In the genomic region with DNA sequence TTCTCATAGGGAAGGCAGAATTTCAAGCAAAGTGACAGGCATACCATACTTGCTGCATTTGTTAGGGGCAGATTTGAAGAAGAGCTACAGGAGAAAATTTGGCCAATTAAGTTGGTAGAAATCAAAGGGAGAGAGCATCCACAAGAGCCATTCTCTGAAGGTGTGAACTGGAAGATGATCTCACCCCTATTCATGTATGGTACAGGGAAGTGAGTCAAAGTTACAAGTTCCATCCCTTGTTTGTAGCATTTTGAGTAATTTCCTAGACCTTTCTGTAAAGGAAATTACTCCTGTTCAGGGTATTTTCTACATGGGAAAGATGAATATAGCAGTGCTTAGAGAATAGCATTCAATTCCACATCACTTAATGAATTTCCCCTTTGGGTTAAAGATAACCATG, we compare ENCODE assay signal across 23 cellular contexts. TPM values are rescaled to one million over a fixed set of nuclear protein-coding genes. Genes with fewer than 3 reads are reported as not detected.
"Had no signal": no experiment of that assay in that cellular context is flagged by ENCODE, and none has a peak within 500 bp of the region (broad histone marks: within the 10 kb centered on the region; RNA-seq: fewer than 3 reads in every experiment).

No MANE protein-coding gene starts in this region.

- H3K9me3 Mint-ChIP-seq: activated CD4-positive, alpha-beta memory T cell treated with anti-CD3 and anti-CD28 coated beads, Interleukin-2, amount 10 ng/mL, durations not matched to agents 7 days and 5 days; activated naive CD4-positive, alpha-beta T cell treated with anti-CD3 and anti-CD28 coated beads, Interleukin-2, amount 50 U/mL, for 24 hours; central memory CD8-positive, alpha-beta T cell had no signal

- ATAC-seq: body of pancreas, gastroesophageal sphincter, heart right ventricle, left colon, lower lobe of right lung, psoas muscle, right lobe of liver, SK-N-SH treated with all-trans-retinoic acid at 6 μM for 48 hours had no signal

- H3K4me3 ChIP-seq: body of pancreas, gastroesophageal sphincter, heart right ventricle, lower lobe of right lung, psoas muscle, right lobe of liver, smooth muscle cell had no signal

- H3K4me1 Mint-ChIP-seq: neural crest cell had no signal

- H3K27ac Mint-ChIP-seq: activated CD4-positive, alpha-beta memory T cell treated with anti-CD3 and anti-CD28 coated beads, Interleukin-2, amount 10 ng/mL, durations not matched to agents 7 days and 5 days; activated naive CD4-positive, alpha-beta T cell treated with anti-CD3 and anti-CD28 coated beads, Interleukin-2, amount 50 U/mL, for 24 hours had no signal

- H3K27me3 ChIP-seq: body of pancreas, right lobe of liver had no signal

- H3K36me3 ChIP-seq: right lobe of liver had no signal

- H3K4me2 ChIP-seq: smooth muscle cell had no signal

- H3K4me3 Mint-ChIP-seq: activated CD4-positive, alpha-beta memory T cell treated with anti-CD3 and anti-CD28 coated beads, Interleukin-2, amount 10 ng/mL, durations not matched to agents 7 days and 5 days; activated naive CD4-positive, alpha-beta T cell treated with anti-CD3 and anti-CD28 coated beads, Interleukin-2, amount 50 U/mL, for 24 hours; central memory CD8-positive, alpha-beta T cell; neural crest cell had no signal

- DNase-seq: activated CD4-positive, alpha-beta memory T cell treated with anti-CD3 and anti-CD28 coated beads, Interleukin-2, amount 10 ng/mL, durations not matched to agents 7 days and 5 days; activated CD8-positive, alpha-beta memory T cell treated with anti-CD3 and anti-CD28 coated beads, Interleukin-2, amount 50 U/mL, for 4 hours; amygdala; body of pancreas; cortex of kidney; effector CD8-positive, alpha-beta T cell; heart right ventricle; left colon; lower lobe of right lung; midbrain; psoas muscle; right lobe of liver; T-helper 1 cell; T1000 had no signal

- H3K27ac ChIP-seq: body of pancreas, gastroesophageal sphincter, heart right ventricle, lower lobe of right lung, psoas muscle, right lobe of liver, VCaP had no signal

- H3K4me1 ChIP-seq: body of pancreas, gastroesophageal sphincter, heart right ventricle, lower lobe of right lung, psoas muscle, right lobe of liver had no signal

- H3K9me3 ChIP-seq: body of pancreas, gastroesophageal sphincter, heart right ventricle, lower lobe of right lung, psoas muscle, right lobe of liver had no signal

RNA-seq across cellular contexts. Expression of a gene that starts 48.9 kb away (rescaled TPM):
- total RNA-seq: activated CD4-positive, alpha-beta memory T cell treated with anti-CD3 and anti-CD28 coated beads, Interleukin-2, amount 10 ng/mL, durations not matched to agents 7 days and 5 days; gastroesophageal sphincter; heart right ventricle; left colon; osteoblast; right lobe of liver; smooth muscle cell; urinary bladder had no signal
- polyA plus RNA-seq: smooth muscle cell had no signal
